15 cellular contexts compared by ENCODE assay signal in the genomic region with DNA sequence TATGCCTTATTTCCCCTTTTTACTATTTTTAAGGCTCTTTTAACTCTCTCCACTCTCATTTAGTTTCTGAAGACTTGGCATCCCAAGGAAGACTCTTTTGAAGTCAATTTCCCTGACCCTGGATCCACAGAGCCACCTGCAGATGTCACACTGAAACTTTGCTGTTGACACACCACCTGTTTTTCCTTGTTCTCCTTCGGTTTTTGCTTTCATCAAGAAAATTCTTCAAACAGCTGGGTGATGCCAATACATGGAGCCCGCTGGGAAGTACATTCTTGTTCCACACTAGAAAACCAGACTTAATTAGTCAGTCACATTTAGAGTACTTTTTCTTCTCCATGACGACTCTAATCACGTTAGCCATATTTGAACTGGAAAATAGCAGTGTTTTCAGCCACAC.
"Had no signal": no experiment of that assay in that cellular context is flagged by ENCODE, and none has a peak within 500 bp of the region (broad histone marks: within the 10 kb centered on the region; RNA-seq: fewer than 3 reads in every experiment).

No MANE protein-coding gene starts in this region.

- H3K4me1 ChIP-seq: lower lobe of right lung, prostate gland, transverse colon, uterus had no signal

- H3K9me3 ChIP-seq: lower lobe of right lung, mucosa of descending colon, prostate gland, stomach, transverse colon, uterus had no signal

- H3K27me3 ChIP-seq: stomach, transverse colon, uterus had no signal

- H3K4me3 ChIP-seq: lower lobe of right lung, mucosa of descending colon, prostate gland, stomach, transverse colon, uterus had no signal

- H3K36me3 ChIP-seq: lower lobe of right lung, prostate gland, stomach, transverse colon, uterus had no signal

- DNase-seq: activated CD4-positive, alpha-beta T cell treated with anti-CD3 and anti-CD28 coated beads for 1 hour; activated CD4-positive, alpha-beta T cell treated with anti-CD3 and anti-CD28 coated beads, Interleukin-2, amount 50 U/mL, for 1 hour; activated CD8-positive, alpha-beta T cell treated with anti-CD3 and anti-CD28 coated beads, Interleukin-2, amount 10 ng/mL, durations not matched to agents 7 days and 5 days; activated gamma-delta T cell treated with Interleukin-2 at 50 U/mL for 16 hours; aorta; caudate nucleus; effector CD4-positive, alpha-beta T cell; lower lobe of right lung; naive thymus-derived CD4-positive, alpha-beta T cell; stimulated activated CD4-positive, alpha-beta T cell treated with anti-CD3 and anti-CD28 coated beads, Interleukin-2, amount 100 ng/mL, for 24 hours; stomach; uterus had no signal

- H3K27ac ChIP-seq: lower lobe of right lung, prostate gland, stomach, transverse colon, uterus had no signal
